In the genomic region with DNA sequence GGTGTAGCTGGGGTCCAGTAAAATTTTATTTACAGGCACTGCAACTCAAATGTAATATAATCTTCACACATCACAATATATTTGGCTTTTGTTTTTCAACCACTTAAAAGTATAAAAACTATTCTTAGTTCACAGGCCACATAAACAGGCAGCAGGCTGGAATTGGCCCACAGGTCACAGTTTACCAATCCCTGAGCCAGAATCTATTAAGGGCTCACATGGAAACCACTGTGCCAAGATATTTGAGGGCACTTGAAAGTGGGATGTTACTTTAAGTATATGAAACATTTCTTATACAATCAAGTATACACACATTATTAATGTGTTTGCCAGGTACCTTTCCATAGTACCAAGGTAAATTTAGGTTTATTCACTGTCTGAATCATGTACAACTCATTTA, we compare ENCODE assay signal across 26 cellular contexts.
"Had no signal": no experiment of that assay in that cellular context is flagged by ENCODE, and none has a peak within 500 bp of the region (broad histone marks: within the 10 kb centered on the region; RNA-seq: fewer than 3 reads in every experiment).

No MANE protein-coding gene starts in this region.

- H3K27ac Mint-ChIP-seq: activated CD4-positive, alpha-beta T cell treated with anti-CD3 and anti-CD28 coated beads for 36 hours; activated naive CD8-positive, alpha-beta T cell; activated T-helper 2 cell treated with anti-CD3 and anti-CD28 coated beads, Interferon-gamma antibody, Interleukin-2, Interleukin-4, amounts not matched to agents 10 μg/mL and 5 μg/mL and 100 μg/mL, durations not matched to agents 14 hours and 24 hours and 36 hours; effector memory CD8-positive, alpha-beta T cell; natural killer cell treated with Interleukin-12 subunit alpha and Interleukin-12 subunit beta and Interleukin-15 and Interleukin-18, amount 100 ng/mL, for 72 hours; progenitor cell of endocrine pancreas; WTC11 had no signal

- H3K9me3 Mint-ChIP-seq: activated T-cell treated with anti-CD3 and anti-CD28 coated beads, Interleukin-2, amount 50 U/mL, for 4 hours; activated T-helper 2 cell treated with anti-CD3 and anti-CD28 coated beads, Interferon-gamma antibody, Interleukin-2, Interleukin-4, amounts not matched to agents 10 μg/mL and 5 μg/mL and 100 μg/mL, durations not matched to agents 14 hours and 24 hours and 36 hours; central memory CD8-positive, alpha-beta T cell; effector memory CD8-positive, alpha-beta T cell; natural killer cell treated with Interleukin-12 subunit alpha and Interleukin-12 subunit beta and Interleukin-15 and Interleukin-18, amount 100 ng/mL, for 72 hours had no signal

- H3K36me3 ChIP-seq: adrenal gland, esophagus squamous epithelium, left lung, thoracic aorta, upper lobe of right lung had no signal

- H3K27me3 ChIP-seq: adrenal gland, dorsolateral prefrontal cortex, esophagus squamous epithelium, left lung, upper lobe of right lung had no signal

- H3K27me3 Mint-ChIP-seq: activated CD4-positive, alpha-beta T cell treated with anti-CD3 and anti-CD28 coated beads for 36 hours; activated naive CD8-positive, alpha-beta T cell; central memory CD8-positive, alpha-beta T cell; effector memory CD8-positive, alpha-beta T cell; natural killer cell treated with Interleukin-12 subunit alpha and Interleukin-12 subunit beta and Interleukin-15 and Interleukin-18, amount 100 ng/mL, for 72 hours; progenitor cell of endocrine pancreas had no signal

- DNase-seq: activated CD8-positive, alpha-beta memory T cell treated with anti-CD3 and anti-CD28 coated beads, Interleukin-2, amount 50 U/mL, for 48 hours; activated naive CD4-positive, alpha-beta T cell; activated T-cell treated with anti-CD3 and anti-CD28 coated beads, Interleukin-2, amount 50 U/mL, for 4 hours; adrenal gland; dorsolateral prefrontal cortex; effector memory CD8-positive, alpha-beta T cell; esophagus squamous epithelium; left lung; midbrain; stimulated activated CD4-positive, alpha-beta T cell treated with anti-CD3 and anti-CD28 coated beads, Interleukin-2, amount 100 ng/mL, for 48 hours; stimulated activated CD8-positive, alpha-beta memory T cell treated with anti-CD3 and anti-CD28 coated beads, Interleukin-4, amount 100 ng/mL, for 48 hours; stimulated activated naive CD4-positive, alpha-beta T cell; T-helper 9 cell; upper lobe of right lung had no signal

- ATAC-seq: activated CD4-positive, alpha-beta T cell treated with anti-CD3 and anti-CD28 coated beads for 36 hours; activated T-cell treated with anti-CD3 and anti-CD28 coated beads, Interleukin-2, amount 50 U/mL, for 4 hours; effector memory CD8-positive, alpha-beta T cell; natural killer cell treated with Interleukin-12 subunit alpha and Interleukin-12 subunit beta and Interleukin-15 and Interleukin-18, amount 100 ng/mL, for 72 hours; upper lobe of right lung; WTC11 had no signal

- H3K4me3 Mint-ChIP-seq: activated CD4-positive, alpha-beta T cell treated with anti-CD3 and anti-CD28 coated beads for 36 hours; activated naive CD8-positive, alpha-beta T cell; activated T-cell treated with anti-CD3 and anti-CD28 coated beads, Interleukin-2, amount 50 U/mL, for 4 hours; central memory CD8-positive, alpha-beta T cell; effector memory CD8-positive, alpha-beta T cell; natural killer cell treated with Interleukin-12 subunit alpha and Interleukin-12 subunit beta and Interleukin-15 and Interleukin-18, amount 100 ng/mL, for 72 hours; WTC11 had no signal

- H3K4me3 ChIP-seq: adrenal gland, dorsolateral prefrontal cortex, esophagus squamous epithelium, left lung, skin epidermis, thoracic aorta, upper lobe of right lung had no signal

- H3K27ac ChIP-seq: adrenal gland, dorsolateral prefrontal cortex, esophagus squamous epithelium, left lung, thoracic aorta, upper lobe of right lung had no signal

- H3K36me3 Mint-ChIP-seq: natural killer cell treated with Interleukin-12 subunit alpha and Interleukin-12 subunit beta and Interleukin-15 and Interleukin-18, amount 100 ng/mL, for 72 hours; WTC11 had no signal

- FAIRE-seq: astrocyte, colon, endothelial cell of umbilical vein had no signal

- H3K9me3 ChIP-seq: adrenal gland, esophagus squamous epithelium, left lung, thoracic aorta, upper lobe of right lung had no signal
